1 cellular context compared by ENCODE assay signal in genomic region chr12:80419660-80420059, GRCh38.
TF ChIP-seq lines count a peak whose summit lies in the region.

No MANE protein-coding gene starts in this region.

TF ChIP-seq in WTC11, 78 proteins besides CTCF, POLR2A, EP300 and RAD21 (continued from another document):
- TF ChIP-seq E2F4 (CRISPR knock-in tag; IDR thresholded peaks at IDR 0.05; ENCODE audit: borderline replicate concordance, low read depth), result no peak
- no peak for TF ChIP-seq CDX4 (CRISPR knock-in tag; IDR thresholded peaks at IDR 0.05; ENCODE audit: borderline replicate concordance)
